In genomic region chr19:3368441-3368795, GRCh38 we compare ENCODE assay signal across 8 cellular contexts. TPM values are rescaled to one million over a fixed set of nuclear protein-coding genes. Genes with fewer than 3 reads are reported as not detected.
DNase-seq lines count a peak whose midpoint lies in the region; ATAC-seq and TF ChIP-seq lines count a peak whose summit lies in the region.

No MANE protein-coding gene starts in this region.

- H3K27ac ChIP-seq in ascending aorta (peak overlapping the region; percentile 100), left lung (peak overlapping the region; percentile 90 to 92), temporal lobe (ENCODE audit: low read depth, low read length) (peak overlapping the region; percentile 87)

- no peak for ATAC-seq in left lung
- ATAC-seq in HG03159 (IDR thresholded peaks at IDR 0.05; ENCODE audit: unreplicated experiment) = no peak

- H3K4me3 ChIP-seq in ascending aorta = peak overlapping the region; percentile 99
- H3K4me3 ChIP-seq in left lung = peak overlapping the region; percentile 82 to 94

- H3K9me3 ChIP-seq in ascending aorta = no peaks in the 10 kb centered on the region
- no peaks in the 10 kb centered on the region for H3K9me3 ChIP-seq in left lung

- H3K4me1 Mint-ChIP-seq in T-helper 1 cell treated with Interleukin-12 subunit alpha and Interleukin-12 subunit beta and Interleukin-4 antibody, amounts not matched to agents 30 μg/mL and 1 μg/mL, for 36 hours (ENCODE audit: low read depth) = peaks cover 11% of the 10 kb centered on the region

- DNase-seq in T-helper 1 cell (no peak), ascending aorta (ENCODE audit: low spot score in 2 of 2) (no peak), left lung (no peak), NAMALWA (ENCODE audit: low spot score) (no peak), AG08395 (ENCODE audit: low spot score) (no peak)

- peaks cover 51% of the 10 kb centered on the region for H3K27me3 Mint-ChIP-seq in T-helper 1 cell treated with Interleukin-12 subunit alpha and Interleukin-12 subunit beta and Interleukin-4 antibody, amounts not matched to agents 30 μg/mL and 1 μg/mL, for 36 hours (ENCODE audit: low read depth)

- H3K4me3 Mint-ChIP-seq in T-helper 1 cell treated with Interleukin-12 subunit alpha and Interleukin-12 subunit beta and Interleukin-4 antibody, amounts not matched to agents 30 μg/mL and 1 μg/mL, for 36 hours = peak overlapping the region; percentile 3

- TF ChIP-seq CTCF in ascending aorta (IDR thresholded peaks at IDR 0.05) (no peak), left lung (IDR thresholded peaks at IDR 0.05) (no peak)

- H3K36me3 Mint-ChIP-seq in T-helper 1 cell treated with Interleukin-12 subunit alpha and Interleukin-12 subunit beta and Interleukin-4 antibody, amounts not matched to agents 30 μg/mL and 1 μg/mL, for 36 hours (ENCODE audit: low read depth) = no peaks in the 10 kb centered on the region

- no peaks in the 10 kb centered on the region for H3K27me3 ChIP-seq in ascending aorta
- H3K27me3 ChIP-seq in left lung = no peaks in the 10 kb centered on the region

- H3K36me3 ChIP-seq in ascending aorta = no peaks in the 10 kb centered on the region
- no peaks in the 10 kb centered on the region for H3K36me3 ChIP-seq in left lung

- H3K27ac Mint-ChIP-seq in T-helper 1 cell treated with Interleukin-12 subunit alpha and Interleukin-12 subunit beta and Interleukin-4 antibody, amounts not matched to agents 30 μg/mL and 1 μg/mL, for 36 hours = no peak overlapping the region

- H3K4me1 ChIP-seq in ascending aorta (peaks cover 11 to 27% of the 10 kb centered on the region in 2 donors), left lung (peaks cover 26 to 70% of the 10 kb centered on the region in 2 donors)

- intact Hi-C loops in ascending aorta (cut with DNase I) (loop anchor here (5.0 kb wide), 1 partner anchor 84 kb away; no protein-coding TSS in a partner anchor), left lung (cut with DNase I) (no loop called here)

- H3K9me3 Mint-ChIP-seq in T-helper 1 cell treated with Interleukin-12 subunit alpha and Interleukin-12 subunit beta and Interleukin-4 antibody, amounts not matched to agents 30 μg/mL and 1 μg/mL, for 36 hours = no peaks in the 10 kb centered on the region

RNA-seq across cellular contexts. Expression of gene NFIC, which starts 2.0 kb away (rescaled TPM):
- total RNA-seq in ascending aorta (194 TPM), left lung (100 to 1,000 TPM; 138 to 163 TPM), temporal lobe (7.1 TPM)

Comparison
In these comparisons a context has a peak if more than half of its experiments do, and no peak if none do; other contexts are left out.
1. RNA of gene NFIC, which starts 2.0 kb away (total RNA-seq): 194 TPM in ascending aorta (single experiment) and 138 to 163 TPM in left lung; 7.1 TPM in temporal lobe (single experiment); every median in the first group is over 10 times any median in the second.
2. Peak in every context shown above with its lines, with median percentiles within 50 percentile points of each other: H3K27ac ChIP-seq.